ENCODE assay signal across 9 cellular contexts in the genomic region with DNA sequence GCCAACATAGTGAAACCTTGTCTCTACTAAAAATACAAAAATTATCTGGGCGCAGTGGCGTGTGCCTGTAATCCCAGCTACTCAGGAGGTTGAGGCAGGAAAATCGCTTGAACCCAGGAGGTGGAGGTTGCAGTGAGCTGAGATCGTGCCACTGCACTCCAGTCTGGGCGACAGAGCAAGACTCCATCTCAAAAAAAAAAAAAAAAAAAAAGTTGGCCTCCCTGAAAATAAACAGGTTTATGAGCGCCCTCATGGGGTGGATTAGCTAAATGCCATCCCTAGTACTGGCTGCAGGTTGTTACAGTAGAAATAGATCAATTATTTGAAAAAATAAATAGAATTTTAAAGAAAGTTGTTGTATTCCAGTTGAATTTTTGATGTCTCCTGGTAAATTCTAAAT. TPM values are rescaled to one million over a fixed set of nuclear protein-coding genes. Genes with fewer than 3 reads are reported as not detected.
DNase-seq lines count a peak whose midpoint lies in the region; ATAC-seq, FAIRE-seq and TF ChIP-seq lines count a peak whose summit lies in the region.
"Not testable (repeated sequence)": the region's sequence is repeated elsewhere in the genome, so short reads cannot be mapped to it uniquely, and the experiment has no call there.
"Had no signal": no experiment of that assay in that cellular context is flagged by ENCODE, and none has a peak within 500 bp of the region (broad histone marks: within the 10 kb centered on the region; RNA-seq: fewer than 3 reads in every experiment).

No MANE protein-coding gene starts in this region.

- H2BK12ac ChIP-seq in H1 (ENCODE audit: low read depth, low read length) = not testable (repeated sequence)

- ATAC-seq in left lobe of liver = peak; percentile 31

- H2BK120ac ChIP-seq in H1 (replicated peaks; ENCODE audit: low read depth, low read length) = not testable (repeated sequence)

- not testable (repeated sequence) for H3K4me2 ChIP-seq in H1 (ENCODE audit: insufficient read depth in 1 of 2, low read depth in 2 of 2, low read length in 2 of 2)

- TF ChIP-seq POLR2A in H1 (IDR thresholded peaks at IDR 0.05; ENCODE audit: control extremely low read depth in 1 of 2, low read depth in 2 of 2, low read length in 2 of 2) = not testable (repeated sequence)

- H3K27ac ChIP-seq in H1 (ENCODE audit: low read depth, low read length) = not testable (repeated sequence)

- DNase-seq in BJ (ENCODE audit: low read depth); left lobe of liver (ENCODE audit: low spot score): not testable (repeated sequence)
- DNase-seq in GM20000 (ENCODE audit: low spot score) (peak; percentile 51), NCI-H1105 treated with DMSO at 0.1 percent for 48 hours (lab: John Stamatoyannopoulos, UW) (peak; percentile 34), SHP77 (lab: John Stamatoyannopoulos, UW) (peak; percentile 63 to 70), H1 (ENCODE audit: low read depth in 1 of 2, low spot score in 2 of 2) (peak in 1 of 2 experiments; percentile 73)
- peak; percentile 20 for DNase-seq in activated T-cell treated with anti-CD3 and anti-CD28 coated beads, Interleukin-2, amount 50 U/mL, for 1 hour
- peak; percentile 49 to 52 for DNase-seq in stimulated activated CD4-positive, alpha-beta T cell treated with anti-CD3 and anti-CD28 coated beads, Interleukin-2, amount 100 ng/mL, for 24 hours

- not testable (repeated sequence) for H3K14ac ChIP-seq in H1 (ENCODE audit: insufficient read length)

- H2AFZ ChIP-seq in H1 (ENCODE audit: low read length) = not testable (repeated sequence)

- WGBS in H1 (ENCODE audit: extremely low coverage in 1 of 2, insufficient coverage in 1 of 2, insufficient read length in 1 of 2, insufficient replicate concordance in 2 of 2, low coverage in 1 of 2, low lambda C conversion rate in 2 of 2, missing lambda C conversion rate in 1 of 2), 2 experiments = 58% methylated on average over 4 of the region's 6 CpGs; no CpG with 5 or more reads in 1 of the 2 experiments

- H3K36me3 ChIP-seq in BJ (ENCODE audit: control insufficient read depth, insufficient read depth, low read length); H1 (ENCODE audit: control insufficient read depth in 2 of 4, insufficient read depth in 4 of 4, low read length in 3 of 4): not testable (repeated sequence)

- H3K23me2 ChIP-seq in H1 (ENCODE audit: low read depth, low read length) = not testable (repeated sequence)

- TF ChIP-seq CTCF in BJ (IDR thresholded peaks at IDR 0.05; ENCODE audit: insufficient read depth, low read depth, low read length) = peak; percentile 49
- peak; percentile 26 for TF ChIP-seq CTCF in GM20000 (IDR thresholded peaks at IDR 0.05; ENCODE audit: extremely low read depth, missing control alignments)
- TF ChIP-seq CTCF in H1 (IDR thresholded peaks at IDR 0.05; ENCODE audit: control extremely low read depth in 1 of 3, insufficient read depth in 1 of 3, low read depth in 1 of 3, low read length in 3 of 3) = peak in 2 of 3 experiments; percentile 25 to 52; a peak in 3 of 4 replicates

- TF ChIP-seq RAD21 in H1 (IDR thresholded peaks at IDR 0.05 in 1 of 2, conservative IDR thresholded peaks at IDR 0.05 in 1 of 2; ENCODE audit: low read depth in 2 of 2, low read length in 2 of 2) = peak; percentile 55 to 58

- not testable (repeated sequence) for H3K4me1 ChIP-seq in H1 (replicated peaks in 1 of 4; ENCODE audit: control insufficient read depth in 3 of 4, insufficient read depth in 4 of 4, low read length in 3 of 4)

- not testable (repeated sequence) for H4K91ac ChIP-seq in H1 (replicated peaks; ENCODE audit: insufficient read length, low read length)

- H3K27me3 ChIP-seq in BJ (ENCODE audit: control insufficient read depth, insufficient read depth, low read length); H1 (replicated peaks in 1 of 4; ENCODE audit: control insufficient read depth in 3 of 4, extremely low read depth in 1 of 4, insufficient read depth in 3 of 4, low read length in 3 of 4): not testable (repeated sequence)

- POLR2A ChIA-PET in BJ (lab: Charles Lee) = interaction anchor here (0.7 kb wide), 1 partner anchor 570 kb away, joined by 3 read pairs; no protein-coding TSS in a partner anchor
- POLR2A ChIA-PET in H1 (lab: Charles Lee; ENCODE audit: partially characterized antibody) = not testable (repeated sequence)

- H3K79me1 ChIP-seq in H1 (ENCODE audit: low read depth, low read length) = not testable (repeated sequence)

- not testable (repeated sequence) for H3K9ac ChIP-seq in H1 (replicated peaks in 1 of 4; ENCODE audit: extremely low read depth in 1 of 4, low read depth in 3 of 4, low read length in 3 of 4)

- H4K5ac ChIP-seq in H1 (ENCODE audit: insufficient read length, low read depth, low read length) = not testable (repeated sequence)

- not testable (repeated sequence) for H3K18ac ChIP-seq in H1 (ENCODE audit: extremely low read depth, low read length)

- not testable (repeated sequence) for H2BK20ac ChIP-seq in H1 (ENCODE audit: low read length)

- CTCF ChIA-PET in BJ (lab: Yijun Ruan, JAX) (interaction anchor here (0.7 to 3.0 kb wide), 4 partner anchors 10 to 557 kb away, joined by 3 to 8 read pairs (median 4); a partner anchor contains a TSS), H1 (lab: Charles Lee; ENCODE audit: partially characterized antibody) (interaction anchor here (0.6 to 2.1 kb wide), 17 partner anchors 10 to 1146 kb away, joined by 3 to 8 read pairs (median 3); a partner anchor contains a TSS)

- not testable (repeated sequence) for H4K8ac ChIP-seq in H1 (ENCODE audit: extremely low read depth, insufficient read depth, low read length)

- H2BK5ac ChIP-seq in H1 (ENCODE audit: low read depth, low read length) = not testable (repeated sequence)

- not testable (repeated sequence) for H3K4me3 ChIP-seq in BJ (ENCODE audit: low read depth, low read length); H1 (ENCODE audit: extremely low read depth in 1 of 4, insufficient read depth in 2 of 4, low read depth in 3 of 4, low read length in 4 of 4)

- not testable (repeated sequence) for H3K4ac ChIP-seq in H1 (replicated peaks; ENCODE audit: insufficient read length, low read depth, low read length)

- not testable (repeated sequence) for H2BK15ac ChIP-seq in H1 (ENCODE audit: low read length)

- H3K9me3 ChIP-seq in H1 (ENCODE audit: insufficient read depth in 2 of 2, low read depth in 1 of 2, low read length in 1 of 2) = not testable (repeated sequence)

- not testable (repeated sequence) for TF ChIP-seq EP300 in H1 (IDR thresholded peaks at IDR 0.05; ENCODE audit: borderline replicate concordance in 1 of 2, low read depth in 2 of 2, low read length in 2 of 2)

- not testable (repeated sequence) for FAIRE-seq in H1 (lab: Jason Lieb, UNC)

- not testable (repeated sequence) for H3K56ac ChIP-seq in H1 (replicated peaks; ENCODE audit: insufficient read length, low read depth, low read length)

- not testable (repeated sequence) for H3K79me2 ChIP-seq in H1 (ENCODE audit: control insufficient read depth in 1 of 2, insufficient read depth in 2 of 2, low read length in 2 of 2)

- not testable (repeated sequence) for H2AK5ac ChIP-seq in H1 (ENCODE audit: low read depth, low read length)

- not testable (repeated sequence) for H3K23ac ChIP-seq in H1 (ENCODE audit: insufficient read length)

- H4K20me1 ChIP-seq in H1 (replicated peaks in 1 of 2; ENCODE audit: control insufficient read depth in 1 of 2, insufficient read depth in 2 of 2, low read length in 2 of 2) = not testable (repeated sequence)

RNA-seq across cellular contexts. Expression of a gene that starts 20.9 kb away (rescaled TPM):
- polyA plus RNA-seq in BJ (2011; rRNA removed) (44.7 and 77.2 TPM in 2 replicates), H1 (2011; rRNA removed) (14.8 and 22.8 TPM in 2 replicates)
- polyA minus RNA-seq in BJ (2011; rRNA and poly(A)+ RNA removed) = 16.8 and 31.4 TPM in 2 replicates
- 42.5 and 44.0 TPM in 2 replicates for total RNA-seq in H1 (2021; fragmentation: NEBNext Ultra II Directional; extraction: Animal tissue kit (Norgen Biotek cat#: 25700))
- polyA plus RNA-seq in H1 (2011; cell fraction: cytosol; rRNA removed) = 43.9 TPM
- 18.3 TPM for polyA plus RNA-seq in H1 (2011; cell fraction: nucleus; rRNA removed)
- polyA plus RNA-seq in H1 (2012, experiment 1 of 2) = 58.9 to 87.7 TPM (median 70.6 TPM) in 4 replicates
- polyA plus RNA-seq in H1 (2012, experiment 2 of 2) = 10.2 TPM
- 41.3 TPM for polyA plus RNA-seq in H1 (2013, experiment 1 of 2)
- 44.4 TPM for polyA plus RNA-seq in H1 (2013, experiment 2 of 2)
- 20.7 and 32.5 TPM in 2 replicates for polyA minus RNA-seq in H1 (2011; rRNA and poly(A)+ RNA removed)
- 18.6 TPM for polyA minus RNA-seq in H1 (2011; cell fraction: cytosol; rRNA and poly(A)+ RNA removed)
- polyA minus RNA-seq in H1 (2011; cell fraction: nucleus; rRNA and poly(A)+ RNA removed) = 26.4 TPM
- 28.6 TPM for total RNA-seq in left lobe of liver

RNA-seq across cellular contexts. Expression of a gene that starts 21.7 kb away (rescaled TPM):
- polyA plus RNA-seq in BJ (2011; rRNA removed) (0.31 TPM in 1 of 2 replicates, not detected in the other), H1 (2011; rRNA removed) (0.11 TPM in 1 of 2 replicates, not detected in the other)
- polyA minus RNA-seq in BJ (2011; rRNA and poly(A)+ RNA removed) = 0.33 TPM in 1 of 2 replicates, not detected in the other
- total RNA-seq in H1 (2021; fragmentation: NEBNext Ultra II Directional; extraction: Animal tissue kit (Norgen Biotek cat#: 25700)) = not detected in 2 replicates
- polyA plus RNA-seq in H1 (2011; cell fraction: cytosol; rRNA removed) = not detected
- not detected for polyA plus RNA-seq in H1 (2011; cell fraction: nucleus; rRNA removed)
- 0.70 TPM in 1 of 4 replicates, not detected in the others for polyA plus RNA-seq in H1 (2012, experiment 1 of 2)
- not detected for polyA plus RNA-seq in H1 (2012, experiment 2 of 2)
- polyA plus RNA-seq in H1 (2013, experiment 1 of 2) = not detected
- not detected for polyA plus RNA-seq in H1 (2013, experiment 2 of 2)
- not detected in 2 replicates for polyA minus RNA-seq in H1 (2011; rRNA and poly(A)+ RNA removed)
- polyA minus RNA-seq in H1 (2011; cell fraction: cytosol; rRNA and poly(A)+ RNA removed) = not detected
- not detected for polyA minus RNA-seq in H1 (2011; cell fraction: nucleus; rRNA and poly(A)+ RNA removed)
- not detected for total RNA-seq in left lobe of liver
- total RNA-seq: ureter had no signal
